16 cellular contexts compared by ENCODE assay signal in genomic region chr2:21282515-21282898, GRCh38.
"Had no signal": no experiment of that assay in that cellular context is flagged by ENCODE, and none has a peak within 500 bp of the region (broad histone marks: within the 10 kb centered on the region; RNA-seq: fewer than 3 reads in every experiment).

No MANE protein-coding gene starts in this region.

- ATAC-seq: activated CD8-positive, alpha-beta memory T cell treated with anti-CD3 and anti-CD28 coated beads, Interleukin-2, amount 10 ng/mL, durations not matched to agents 7 days and 5 days; left lobe of liver; natural killer cell treated with Interleukin-12 subunit alpha and Interleukin-12 subunit beta and Interleukin-15 and Interleukin-18, amount 100 ng/mL, for 72 hours; sciatic nerve; stimulated activated naive B cell treated with anti-CD40 and anti-IgM and Interleukin-4, amounts not matched to agents 10 μg/mL and 1 μg/mL and 100 μg/mL, for 72 hours had no signal

- DNase-seq: activated CD4-positive, alpha-beta T cell treated with anti-CD3 and anti-CD28 coated beads, Interleukin-2, amount 50 U/mL, for 48 hours; activated CD4-positive, CD25-positive, alpha-beta regulatory T cell treated with anti-CD3 and anti-CD28 coated beads, Interleukin-2, amount 50 U/mL, for 72 hours; activated CD8-positive, alpha-beta memory T cell treated with anti-CD3 and anti-CD28 coated beads, Interleukin-2, amount 10 ng/mL, durations not matched to agents 7 days and 5 days; activated gamma-delta T cell; activated naive CD8-positive, alpha-beta T cell treated with anti-CD3 and anti-CD28 coated beads, Interleukin-2, amount 10 ng/mL, durations not matched to agents 7 days and 5 days; activated T-cell treated with anti-CD3 and anti-CD28 coated beads, Interleukin-2, amount 50 U/mL, for 48 hours; esophagus squamous epithelium; foreskin fibroblast; mammary epithelial cell; spleen; stimulated activated CD4-positive, alpha-beta T cell treated with anti-CD3 and anti-CD28 coated beads, Interleukin-1b, Interleukin-23, amount 100 ng/mL, for 48 hours; stimulated activated naive B cell treated with anti-CD40 and anti-IgM and Interleukin-4, amounts not matched to agents 10 μg/mL and 1 μg/mL and 100 μg/mL, for 72 hours; upper lobe of left lung had no signal

- H3K27ac ChIP-seq: esophagus squamous epithelium, spleen, upper lobe of left lung had no signal

- H3K36me3 ChIP-seq: esophagus squamous epithelium, spleen, upper lobe of left lung had no signal

- H3K9me3 ChIP-seq: esophagus squamous epithelium, spleen, upper lobe of left lung had no signal

- H3K4me3 ChIP-seq: esophagus squamous epithelium, spleen, upper lobe of left lung had no signal

- H3K27me3 ChIP-seq: esophagus squamous epithelium, spleen, upper lobe of left lung had no signal
